Comparison of ENCODE assay signal across 8 cellular contexts in genomic region chr1:179229214-179230140, GRCh38. TPM values are rescaled to one million over a fixed set of nuclear protein-coding genes. Genes with fewer than 3 reads are reported as not detected.
A peak's percentile ranks its signal among the peaks of the same experiment; 100 is the strongest.
DNase-seq lines count a peak whose midpoint lies in the region; FAIRE-seq and TF ChIP-seq lines count a peak whose summit lies in the region.

ABL2 (minus strand) TSS chr1:179229677; CDS start chr1:179229397, 280 bp downstream.

- dilution Hi-C loops in mammary epithelial cell (cut with HindIII; ENCODE audit: low sequenced_read_pairs), result loop anchor here (5.0 kb wide), 2 partner anchors 63 to 128 kb away; partner anchors contain the start of gene SOAT1
- dilution Hi-C loops in keratinocyte (cut with MboI; ENCODE audit: extremely low pct_ligation_motif_present, low sequenced_read_pairs), result no loop called here

- H3K9me3 ChIP-seq in WERI-Rb-1 (ENCODE audit: severe bottlenecking), result no peaks in the 10 kb centered on the region
- H3K9me3 ChIP-seq in mammary epithelial cell (replicated peaks; ENCODE audit: insufficient read depth, low read length), result no peaks in the 10 kb centered on the region
- H3K9me3 ChIP-seq in keratinocyte (ENCODE audit: control insufficient read depth, low read depth, low read length), result no peaks in the 10 kb centered on the region

- intact Hi-C loops in mammary epithelial cell (cut with micrococcal nuclease), result loop anchor here (5.0 to 10.0 kb wide), 2 partner anchors 202 to 695 kb away; partner anchors contain the start of gene FAM20B

- CTCF ChIA-PET in mammary epithelial cell (lab: Charles Lee; ENCODE audit: low non-redundant PET), result interaction anchor here (0.6 kb wide), 1 partner anchor 586 kb away, joined by 6 read pairs; no protein-coding TSS in a partner anchor

- H3K9me1 ChIP-seq in keratinocyte (ENCODE audit: control insufficient read depth, extremely low read depth, insufficient read depth, low read length), result no peaks in the 10 kb centered on the region

- H3K4me1 ChIP-seq in mammary epithelial cell (ENCODE audit: insufficient read depth, low read length), result peaks cover 31% of the 10 kb centered on the region
- H3K4me1 ChIP-seq in keratinocyte (ENCODE audit: control insufficient read depth, extremely low read depth, insufficient read depth, low read length), result peaks cover 31% of the 10 kb centered on the region

- H3K79me2 ChIP-seq in mammary epithelial cell (ENCODE audit: insufficient read depth, low read length) (peaks cover 47% of the 10 kb centered on the region), keratinocyte (ENCODE audit: control insufficient read depth, insufficient read depth, low read length) (peaks cover 44% of the 10 kb centered on the region)

- H3K36me3 ChIP-seq in WERI-Rb-1 (peaks cover 28% of the 10 kb centered on the region), mammary epithelial cell (ENCODE audit: insufficient read depth, low read length) (no peaks in the 10 kb centered on the region), keratinocyte (ENCODE audit: control insufficient read depth in 2 of 2, extremely low read depth in 1 of 2, insufficient read depth in 2 of 2, low read length in 2 of 2) (no peaks in the 10 kb centered on the region)

- no CpG with 5 or more reads among the region's 94 CpGs for WGBS in mammary epithelial cell (ENCODE audit: low coverage, missing lambda C conversion rate)

- H3K4me3 ChIP-seq in GM08714 (ENCODE audit: low read length) (peak within 1 kb of the TSS; percentile 89), WERI-Rb-1 (ENCODE audit: low read depth, low read length) (peak within 1 kb of the TSS; percentile 98), mammary epithelial cell (replicated peaks in 1 of 3; ENCODE audit: insufficient read depth in 1 of 3, low read depth in 2 of 3, low read length in 3 of 3) (peak within 1 kb of the TSS; percentile 85 to 95 (median 93)), keratinocyte (ENCODE audit: control insufficient read depth in 2 of 3, extremely low read depth in 1 of 3, insufficient read depth in 2 of 3, low read depth in 1 of 3, low read length in 3 of 3) (peak within 1 kb of the TSS; percentile 78 to 90 (median 90))

- H3K9ac ChIP-seq in mammary epithelial cell (ENCODE audit: insufficient read depth, low read length) (peak within 1 kb of the TSS; percentile 67), keratinocyte (ENCODE audit: control insufficient read depth, extremely low read depth, insufficient read depth, low read length) (peak within 1 kb of the TSS; percentile 84)

- H3K27ac ChIP-seq in WERI-Rb-1 (peak within 1 kb of the TSS; percentile 98), mammary epithelial cell (ENCODE audit: insufficient read depth, low read depth, low read length) (peak within 1 kb of the TSS; percentile 44), keratinocyte (ENCODE audit: control insufficient read depth, insufficient read depth, low read length) (peak within 1 kb of the TSS; percentile 77)

- H4K20me1 ChIP-seq in mammary epithelial cell (ENCODE audit: insufficient read depth, low read length) (no peaks in the 10 kb centered on the region), keratinocyte (ENCODE audit: control insufficient read depth, extremely low read depth, insufficient read depth, low read length) (no peaks in the 10 kb centered on the region)

- no peaks in the 10 kb centered on the region for H3K27me3 ChIP-seq in WERI-Rb-1 (ENCODE audit: insufficient read depth, low read depth, severe bottlenecking)
- H3K27me3 ChIP-seq in mammary epithelial cell (ENCODE audit: insufficient read depth, low read length), result peaks cover 2% of the 10 kb centered on the region
- H3K27me3 ChIP-seq in keratinocyte (ENCODE audit: control insufficient read depth, extremely low read depth, insufficient read depth, low read length), result no peaks in the 10 kb centered on the region

- H3K4me2 ChIP-seq in mammary epithelial cell (ENCODE audit: insufficient read depth, low read depth, low read length) (peak within 1 kb of the TSS; percentile 100), keratinocyte (ENCODE audit: control insufficient read depth, extremely low read depth, insufficient read depth, low read depth, low read length) (peak within 1 kb of the TSS; percentile 97)

- TF ChIP-seq CTCF in WERI-Rb-1 (IDR thresholded peaks at IDR 0.05; ENCODE audit: low read depth, low read length) (no peak), mammary epithelial cell (conservative IDR thresholded peaks at IDR 0.05 in 1 of 2, IDR thresholded peaks at IDR 0.05 in 1 of 2; ENCODE audit: extremely low read depth in 1 of 2, insufficient read depth in 1 of 2, low read depth in 1 of 2, low read length in 2 of 2) (no peak), keratinocyte (optimal IDR thresholded peaks at IDR 0.05 in 1 of 3, IDR thresholded peaks at IDR 0.05 in 1 of 3, conservative IDR thresholded peaks at IDR 0.05 in 1 of 3; ENCODE audit: extremely low read depth in 1 of 3, insufficient read depth in 2 of 3, low read length in 3 of 3) (no peak)

- peak within 1 kb of the TSS; percentile 100 for H2AFZ ChIP-seq in mammary epithelial cell (ENCODE audit: low read depth, low read length)
- peak within 1 kb of the TSS; percentile 71 for H2AFZ ChIP-seq in keratinocyte (ENCODE audit: control insufficient read depth, low read length)

- DNase-seq in HCEC 1CT (peak; percentile 20), NCI-H1105 (lab: John Stamatoyannopoulos, UW) (peak; percentile 69), WERI-Rb-1 (peak; percentile 75), mammary epithelial cell (no peak), keratinocyte (ENCODE audit: low read depth, low spot score) (no peak), pons (ENCODE audit: low spot score) (no peak)
- peak; percentile 66 for DNase-seq in stimulated activated CD4-positive, alpha-beta T cell treated with anti-CD3 and anti-CD28 coated beads, Interleukin-15, amount 100 ng/mL, for 24 hours

- FAIRE-seq in keratinocyte (lab: Jason Lieb, UNC), result no peak

- no TSS peak for BruUV-seq in mammary epithelial cell (replicated peaks; lab: Mats Ljungman, UMichigan)

- in situ Hi-C loops in mammary epithelial cell (cut with MboI; ENCODE audit: low sequenced_read_pairs in 2 of 2), result no loop called here

RNA-seq across cellular contexts. Expression of gene ABL2, which starts in this region (rescaled TPM):
- 100 to 1,000 TPM in 1 of 2 donors, 10 to 100 TPM in 1; 78.2 to 161 TPM for total RNA-seq in mammary epithelial cell
- polyA plus RNA-seq in mammary epithelial cell, result 22.4 TPM
- 75.0 TPM for polyA minus RNA-seq in mammary epithelial cell
- 37.6 to 52.6 TPM (median 41.8 TPM) in 3 replicates for polyA plus RNA-seq in keratinocyte
- polyA plus RNA-seq in keratinocyte (2011; ENCODE audit: low read depth), result 23.4 TPM
- polyA plus RNA-seq in keratinocyte (2011; cell fraction: cytosol; rRNA removed), result 16.7 and 26.3 TPM in 2 replicates
- 79.0 and 79.6 TPM in 2 replicates for polyA plus RNA-seq in keratinocyte (2011; cell fraction: nucleus; rRNA removed)
- polyA plus RNA-seq in keratinocyte (2012; ENCODE audit: low replicate concordance), result 37.8 and 44.8 TPM in 2 replicates
- 209 to 257 TPM (median 232 TPM) in 3 replicates for polyA minus RNA-seq in keratinocyte
- 69.4 TPM for polyA minus RNA-seq in keratinocyte (2011; cell fraction: cytosol; rRNA and poly(A)+ RNA removed)
- 325 and 529 TPM in 2 replicates for polyA minus RNA-seq in keratinocyte (2011; cell fraction: nucleus; rRNA and poly(A)+ RNA removed)

Comparison
In these comparisons a context has a peak if more than half of its experiments do, and no peak if none do; other contexts are left out.
1. DNase-seq: peak in HCEC 1CT (single experiment), NCI-H1105 (single experiment), WERI-Rb-1 (single experiment) and stimulated activated CD4-positive, alpha-beta T cell treated with anti-CD3 and anti-CD28 coated beads, Interleukin-15, amount 100 ng/mL, for 24 hours (single experiment); none in mammary epithelial cell (single experiment), keratinocyte (single experiment) and pons (single experiment).
2. H3K27ac ChIP-seq: peak in every context shown above with its lines; median percentile 98 in WERI-Rb-1; 77 in keratinocyte; 44 in mammary epithelial cell.
3. Peak in every context shown above with its lines, with median percentiles within 50 percentile points of each other: H3K4me3 ChIP-seq.